ENCODE assay signal across 17 cellular contexts in genomic region chr19:4023600-4024398, GRCh38.
"Had no signal": no experiment of that assay in that cellular context is flagged by ENCODE, and none has a peak within 500 bp of the region (broad histone marks: within the 10 kb centered on the region; RNA-seq: fewer than 3 reads in every experiment).

No MANE protein-coding gene starts in this region.

- H3K4me3 ChIP-seq: ascending aorta, cardiac muscle cell, SJSA1, transverse colon had no signal

- ATAC-seq: activated CD8-positive, alpha-beta memory T cell treated with anti-CD3 and anti-CD28 coated beads, Interleukin-2, amount 10 ng/mL, durations not matched to agents 7 days and 5 days; activated T-cell treated with anti-CD3 and anti-CD28 coated beads, Interleukin-2, amount 50 U/mL, for 4 hours; stimulated activated memory B cell treated with anti-CD40 and anti-IgM and Interleukin-4, amounts not matched to agents 10 μg/mL and 1 μg/mL and 100 μg/mL, for 72 hours had no signal

- H3K4me1 ChIP-seq: ascending aorta, parathyroid adenoma, SJSA1 had no signal

- DNase-seq: activated CD4-positive, alpha-beta T cell treated with anti-CD3 and anti-CD28 coated beads, Interleukin-2, amount 50 U/mL, for 48 hours; activated CD4-positive, CD25-positive, alpha-beta regulatory T cell treated with anti-CD3 and anti-CD28 coated beads, Interleukin-2, amount 50 U/mL, for 72 hours; activated CD8-positive, alpha-beta memory T cell treated with anti-CD3 and anti-CD28 coated beads, Interleukin-2, amount 10 ng/mL, durations not matched to agents 7 days and 5 days; activated gamma-delta T cell treated with Interleukin-2 at 50 U/mL for 16 hours; activated naive CD8-positive, alpha-beta T cell treated with anti-CD3 and anti-CD28 coated beads for 36 hours; activated T-cell treated with anti-CD3 and anti-CD28 coated beads, Interleukin-2, amount 50 U/mL, for 4 hours; effector CD4-positive, alpha-beta T cell; retina; small intestine; SW 1271; transverse colon had no signal

- H3K27ac Mint-ChIP-seq: activated CD8-positive, alpha-beta memory T cell treated with anti-CD3 and anti-CD28 coated beads, Interleukin-2, amount 10 ng/mL, durations not matched to agents 7 days and 5 days; activated naive CD8-positive, alpha-beta T cell treated with anti-CD3 and anti-CD28 coated beads for 36 hours; stimulated activated memory B cell treated with anti-CD40 and anti-IgM and Interleukin-4, amounts not matched to agents 10 μg/mL and 1 μg/mL and 100 μg/mL, for 72 hours; T-helper 2 cell treated with Interferon-gamma antibody and Interleukin-4, amounts not matched to agents 5 μg/mL and 100 μg/mL, for 36 hours had no signal

- H3K27me3 Mint-ChIP-seq: activated CD8-positive, alpha-beta memory T cell treated with anti-CD3 and anti-CD28 coated beads, Interleukin-2, amount 10 ng/mL, durations not matched to agents 7 days and 5 days; activated naive CD8-positive, alpha-beta T cell treated with anti-CD3 and anti-CD28 coated beads for 36 hours; stimulated activated memory B cell treated with anti-CD40 and anti-IgM and Interleukin-4, amounts not matched to agents 10 μg/mL and 1 μg/mL and 100 μg/mL, for 72 hours had no signal

- H3K4me1 Mint-ChIP-seq: activated naive CD8-positive, alpha-beta T cell treated with anti-CD3 and anti-CD28 coated beads for 36 hours had no signal

- H3K4me3 Mint-ChIP-seq: activated CD8-positive, alpha-beta memory T cell treated with anti-CD3 and anti-CD28 coated beads, Interleukin-2, amount 10 ng/mL, durations not matched to agents 7 days and 5 days; activated naive CD8-positive, alpha-beta T cell treated with anti-CD3 and anti-CD28 coated beads for 36 hours; activated T-cell treated with anti-CD3 and anti-CD28 coated beads, Interleukin-2, amount 50 U/mL, for 4 hours; stimulated activated memory B cell treated with anti-CD40 and anti-IgM and Interleukin-4, amounts not matched to agents 10 μg/mL and 1 μg/mL and 100 μg/mL, for 72 hours; T-helper 2 cell treated with Interferon-gamma antibody and Interleukin-4, amounts not matched to agents 5 μg/mL and 100 μg/mL, for 36 hours had no signal

- H3K9me3 Mint-ChIP-seq: activated naive CD8-positive, alpha-beta T cell treated with anti-CD3 and anti-CD28 coated beads for 36 hours; activated T-cell treated with anti-CD3 and anti-CD28 coated beads, Interleukin-2, amount 50 U/mL, for 4 hours; T-helper 2 cell treated with Interferon-gamma antibody and Interleukin-4, amounts not matched to agents 5 μg/mL and 100 μg/mL, for 36 hours had no signal

- H3K9ac ChIP-seq: parathyroid adenoma had no signal

- H3K27me3 ChIP-seq: ascending aorta, cardiac muscle cell, SJSA1, transverse colon had no signal

- H3K9me3 ChIP-seq: ascending aorta, SJSA1, transverse colon had no signal

- H3K27ac ChIP-seq: ascending aorta, cardiac muscle cell, parathyroid adenoma, SJSA1, transverse colon had no signal
